In genomic region chr13:33403807-33404362, GRCh38 we compare ENCODE assay signal across 20 cellular contexts.
DNase-seq lines count a peak whose midpoint lies in the region; ATAC-seq and TF ChIP-seq lines count a peak whose summit lies in the region.
"Had no signal": no experiment of that assay in that cellular context is flagged by ENCODE, and none has a peak within 500 bp of the region (broad histone marks: within the 10 kb centered on the region; RNA-seq: fewer than 3 reads in every experiment).

No MANE protein-coding gene starts in this region.

- no peaks in the 10 kb centered on the region for H3F3A ChIP-seq in neural progenitor cell (ENCODE audit: low read depth)

- ATAC-seq in right lobe of liver = no peak
- ATAC-seq: A549, K562 had no signal

- H3K27ac Mint-ChIP-seq in neural progenitor cell = peak overlapping the region; percentile 64
- H3K27ac Mint-ChIP-seq in immature natural killer cell = no peak overlapping the region
- H3K27ac Mint-ChIP-seq: CD4-positive, alpha-beta memory T cell had no signal

- TF ChIP-seq RAD21 in liver (IDR thresholded peaks at IDR 0.05) = no peak

- TF ChIP-seq POLR2A in right lobe of liver (IDR thresholded peaks at IDR 0.05) (no peak), vagina (IDR thresholded peaks at IDR 0.05) (no peak)

- no peak overlapping the region for H3K4me2 ChIP-seq in neural progenitor cell
- H3K4me2 ChIP-seq: A549, BLaER1 had no signal

- H3K4me3 Mint-ChIP-seq in neural progenitor cell (no peak overlapping the region), immature natural killer cell (no peak overlapping the region)
- H3K4me3 Mint-ChIP-seq: CD4-positive, alpha-beta memory T cell had no signal

- H3K79me2 ChIP-seq in neural progenitor cell (ENCODE audit: low read depth) = no peaks in the 10 kb centered on the region

- intact Hi-C loops in right lobe of liver (cut with DNase I) = no loop called here
- intact Hi-C loops in vagina (cut with DNase I) = no loop called here
- intact Hi-C loops in posterior vena cava (cut with DNase I) = no loop called here

- 87% methylated on average over 5 of the region's 5 CpGs for WGBS in liver
- 80% methylated on average over 5 of the region's 5 CpGs for WGBS in right lobe of liver (ENCODE audit: insufficient coverage, low coverage, low lambda C conversion rate, missing lambda C conversion rate)

- H3K4me3 ChIP-seq in liver (ENCODE audit: low read depth in 1 of 3, low read length in 3 of 3) (no peak overlapping the region), right lobe of liver (no peak overlapping the region), fibroblast of villous mesenchyme (ENCODE audit: low read depth, low read length) (no peak overlapping the region), neural progenitor cell (no peak overlapping the region), vagina (no peak overlapping the region)
- H3K4me3 ChIP-seq: A549, BLaER1, K562 had no signal

- no peaks in the 10 kb centered on the region for H4K20me1 ChIP-seq in neural progenitor cell (ENCODE audit: low read depth)
- H4K20me1 ChIP-seq: BLaER1 had no signal

- no peak overlapping the region for H2AFZ ChIP-seq in neural progenitor cell (replicated peaks)

- H3K9me3 Mint-ChIP-seq in neural progenitor cell (peaks cover 3% of the 10 kb centered on the region), immature natural killer cell (peaks cover 0 to 5% (median 0%) of the 10 kb centered on the region in 6 donors)

- H3K36me3 ChIP-seq in liver (ENCODE audit: control insufficient read depth in 4 of 4, insufficient read depth in 3 of 4, low read depth in 1 of 4, low read length in 3 of 4) (no peaks in the 10 kb centered on the region), right lobe of liver (no peaks in the 10 kb centered on the region), neural progenitor cell (no peaks in the 10 kb centered on the region), vagina (no peaks in the 10 kb centered on the region)
- H3K36me3 ChIP-seq: BLaER1 had no signal

- H3K27me3 Mint-ChIP-seq in neural progenitor cell (ENCODE audit: insufficient read depth, low read depth) = peaks cover 3% of the 10 kb centered on the region
- H3K27me3 Mint-ChIP-seq in immature natural killer cell (ENCODE audit: low read depth in 3 of 3) = peaks cover 0 to 2% (median 2%) of the 10 kb centered on the region in 3 donors

- no peak overlapping the region for H3K9ac ChIP-seq in liver (ENCODE audit: low read depth in 1 of 2, low read length in 2 of 2)
- no peak overlapping the region for H3K9ac ChIP-seq in neural progenitor cell
- H3K9ac ChIP-seq: BLaER1 had no signal

- H3K36me3 Mint-ChIP-seq in neural progenitor cell (no peaks in the 10 kb centered on the region), immature natural killer cell (no peaks in the 10 kb centered on the region)
- H3K36me3 Mint-ChIP-seq: CD4-positive, alpha-beta memory T cell had no signal

- no peaks in the 10 kb centered on the region for H3K27me3 ChIP-seq in liver (ENCODE audit: control insufficient read depth in 4 of 4, insufficient read depth in 4 of 4, low read length in 3 of 4)
- H3K27me3 ChIP-seq in right lobe of liver = no peaks in the 10 kb centered on the region
- H3K27me3 ChIP-seq in neural progenitor cell = no peaks in the 10 kb centered on the region
- no peaks in the 10 kb centered on the region for H3K27me3 ChIP-seq in vagina
- H3K27me3 ChIP-seq: BLaER1 had no signal

- no peak for DNase-seq in right lobe of liver
- DNase-seq in fibroblast of villous mesenchyme (ENCODE audit: low read depth) = peak; percentile 63
- DNase-seq in neural progenitor cell (ENCODE audit: low spot score) = no peak
- no peak for DNase-seq in vagina (ENCODE audit: extremely low spot score in 2 of 2)
- DNase-seq in immature natural killer cell = no peak
- DNase-seq in posterior vena cava (ENCODE audit: low spot score) = no peak
- no peak for DNase-seq in NCI-H1417 treated with DMSO at 0.1 percent for 48 hours (lab: John Stamatoyannopoulos, UW)
- DNase-seq: Calu3; CD4-positive, alpha-beta memory T cell; NCI-H1092 treated with DMSO at 0.1 percent for 48 hours; NCI-H2081; NCI-H2171 treated with DMSO at 0.1 percent for 48 hours; NCI-H510A; NCI-H774; RPMI8226; SIG-M5 had no signal

- no peaks in the 10 kb centered on the region for H3K4me1 ChIP-seq in liver (ENCODE audit: control insufficient read depth in 4 of 4, insufficient read depth in 4 of 4, low read length in 3 of 4)
- H3K4me1 ChIP-seq in right lobe of liver = no peaks in the 10 kb centered on the region
- no peaks in the 10 kb centered on the region for H3K4me1 ChIP-seq in neural progenitor cell
- H3K4me1 ChIP-seq in vagina = no peaks in the 10 kb centered on the region
- H3K4me1 ChIP-seq: A549, BLaER1 had no signal

- H3K27ac ChIP-seq in liver (ENCODE audit: low read depth in 1 of 2, low read length in 2 of 2) = no peak overlapping the region
- no peak overlapping the region for H3K27ac ChIP-seq in right lobe of liver
- no peak overlapping the region for H3K27ac ChIP-seq in neural progenitor cell
- H3K27ac ChIP-seq in vagina = peak overlapping the region; percentile 34
- H3K27ac ChIP-seq: A549, BLaER1 had no signal

- peaks cover 10% of the 10 kb centered on the region for H3K4me1 Mint-ChIP-seq in neural progenitor cell
- no peaks in the 10 kb centered on the region for H3K4me1 Mint-ChIP-seq in immature natural killer cell
- H3K4me1 Mint-ChIP-seq: CD4-positive, alpha-beta memory T cell had no signal

- TF ChIP-seq CTCF in liver (IDR thresholded peaks at IDR 0.05; ENCODE audit: low read depth, low read length, missing input control) = no peak
- TF ChIP-seq CTCF in right lobe of liver (IDR thresholded peaks at IDR 0.05) = no peak
- TF ChIP-seq CTCF in fibroblast of villous mesenchyme (IDR thresholded peaks at IDR 0.05; ENCODE audit: insufficient read depth, low read depth, low read length) = no peak
- no peak for TF ChIP-seq CTCF in neural progenitor cell (IDR thresholded peaks at IDR 0.05)
- TF ChIP-seq CTCF in vagina (IDR thresholded peaks at IDR 0.05) = no peak

- H3K9me3 ChIP-seq in liver (ENCODE audit: control insufficient read depth in 4 of 4, low read length in 3 of 4) = no peaks in the 10 kb centered on the region
- peaks cover 0 to 3% (median 0%) of the 10 kb centered on the region in 4 donors for H3K9me3 ChIP-seq in right lobe of liver
- H3K9me3 ChIP-seq in neural progenitor cell (ENCODE audit: low read depth) = no peaks in the 10 kb centered on the region
- no peaks in the 10 kb centered on the region for H3K9me3 ChIP-seq in vagina
- H3K9me3 ChIP-seq: A549, BLaER1 had no signal

TF ChIP-seq in liver, 16 proteins besides CTCF, POLR2A, EP300 and RAD21:
- no peak for TF ChIP-seq HNF4A (conservative IDR thresholded peaks at IDR 0.05)
- TF ChIP-seq GABPA (IDR thresholded peaks at IDR 0.05 in 1 of 2, conservative IDR thresholded peaks at IDR 0.05 in 1 of 2) = no peak
- TF ChIP-seq RXRA (IDR thresholded peaks at IDR 0.05) = no peak
- no peak for TF ChIP-seq FOXA1 (IDR thresholded peaks at IDR 0.05)
- TF ChIP-seq JUND (IDR thresholded peaks at IDR 0.05) = no peak
- TF ChIP-seq NR2F2 (IDR thresholded peaks at IDR 0.05) = peak; percentile 10
TF ChIP-seq in liver: peak in this region for 1.
